ENCODE assay signal across 24 cellular contexts in the genomic region with DNA sequence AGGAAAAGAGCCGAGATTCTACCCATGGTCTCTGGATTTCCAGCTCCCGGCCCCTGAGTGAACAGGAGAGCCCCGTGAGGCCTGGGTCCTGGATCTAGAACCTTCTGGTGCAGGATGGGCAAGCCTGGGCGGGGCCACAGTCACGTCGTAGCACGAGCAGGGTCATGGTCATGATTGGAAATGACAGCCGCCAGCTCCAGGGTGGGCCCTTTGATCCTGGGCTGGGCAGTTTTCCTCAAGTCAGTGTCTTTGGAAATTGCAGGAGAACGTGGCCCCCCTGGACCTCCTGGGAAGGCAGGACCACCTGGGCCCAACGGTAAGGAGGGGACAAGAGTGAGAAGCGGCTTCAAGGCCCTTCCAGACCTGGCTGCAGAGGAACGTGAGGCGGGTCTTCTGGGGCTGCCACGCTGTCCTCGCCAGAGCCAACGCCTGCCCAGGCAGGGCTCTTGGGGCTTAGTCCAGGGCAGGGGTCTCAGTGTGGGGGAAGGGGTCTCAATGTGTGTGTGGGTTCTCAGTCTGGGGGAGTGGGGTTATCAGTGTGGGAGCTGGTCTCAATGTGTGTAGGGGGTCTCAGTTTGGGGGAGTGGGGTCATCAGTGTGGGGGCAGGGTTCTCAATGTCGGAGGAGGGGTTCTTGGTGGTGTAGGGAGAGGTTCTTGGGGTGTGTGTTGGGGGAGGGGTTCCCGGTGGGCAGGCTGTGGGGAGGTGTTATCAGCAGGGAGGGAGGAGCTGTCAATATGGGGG. TPM values are rescaled to one million over a fixed set of nuclear protein-coding genes. Genes with fewer than 3 reads are reported as not detected.
"Had no signal": no experiment of that assay in that cellular context is flagged by ENCODE, and none has a peak within 500 bp of the region (broad histone marks: within the 10 kb centered on the region; RNA-seq: fewer than 3 reads in every experiment).

No MANE protein-coding gene starts in this region.

- H3K36me3 ChIP-seq: MG63 had no signal

- H3K9ac ChIP-seq: SK-N-SH had no signal

- H3K27ac ChIP-seq: HL-60, RWPE1 had no signal

- H3K4me2 ChIP-seq: SK-N-SH had no signal

- H3K9me3 ChIP-seq: MG63, SK-N-SH had no signal

- H3K4me3 ChIP-seq: MG63 had no signal

- H3K27me3 ChIP-seq: MG63 had no signal

- ATAC-seq: Panc1, PC-3 had no signal

- DNase-seq: IMR-90, Karpas-422, KG1, MG63, NCI-H1092 treated with DMSO at 0.1 percent for 48 hours, NCI-H1436, NCI-H187, NCI-H2029, NCI-H2081 treated with DMSO at 0.1 percent for 48 hours, NCI-H2171, NCI-H226, NCI-H446, NCI-H510A, NCI-H524 treated with DMSO at 0.1 percent for 48 hours, NCI-H69, NCI-H774, PC-3, SHP77, SK-N-SH had no signal

RNA-seq across cellular contexts. Expression of a gene that starts 2.6 kb away (rescaled TPM):
- total RNA-seq: IMR-90, OCI-LY7, PC-3, SK-MEL-5 had no signal
- polyA plus RNA-seq: IMR-90, SK-N-SH had no signal

RNA-seq across cellular contexts. Expression of a gene that starts 34.5 kb away (rescaled TPM):
- total RNA-seq: IMR-90, PC-3, SK-MEL-5 had no signal
- polyA plus RNA-seq: IMR-90, SK-N-SH had no signal
